1 cellular context compared by ENCODE assay signal in the genomic region with DNA sequence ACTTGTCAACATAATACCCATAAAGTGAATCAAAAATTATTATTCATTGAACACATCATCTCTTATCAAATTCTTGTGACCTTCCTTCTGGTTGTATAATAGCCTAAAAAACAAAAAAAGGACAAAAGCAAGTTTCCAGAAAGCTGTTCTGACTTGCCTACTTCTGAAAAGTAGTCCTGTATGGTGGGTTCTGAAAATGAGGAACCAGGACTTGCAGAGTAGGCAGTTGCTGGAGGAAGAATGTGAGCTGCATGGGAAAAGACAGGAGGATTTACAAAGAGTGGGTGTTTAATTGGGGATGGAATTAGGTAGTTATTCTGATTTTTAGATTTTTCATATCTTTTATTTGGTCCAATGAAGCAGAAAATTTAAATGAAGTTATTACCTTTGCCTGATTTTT.
TF ChIP-seq lines count a peak whose summit lies in the region.

No MANE protein-coding gene starts in this region.

TF ChIP-seq in GM12878, 131 proteins besides CTCF, POLR2A, EP300 and RAD21:
- TF ChIP-seq PML (IDR thresholded peaks at IDR 0.05; ENCODE audit: low read length) (no peak), IKZF1 (conservative IDR thresholded peaks at IDR 0.05) (0 out of 2 replicates have a peak, but pooled peaks have one; percentile 17), GABPA (IDR thresholded peaks at IDR 0.05; ENCODE audit: low read depth) (no peak), SPI1 (IDR thresholded peaks at IDR 0.05; ENCODE audit: borderline replicate concordance, insufficient read depth, low read depth, low read length) (peak; percentile 78), STAT1 (conservative IDR thresholded peaks at IDR 0.05) (no peak), NR2F1 (conservative IDR thresholded peaks at IDR 0.05) (no peak), CHD4 (IDR thresholded peaks at IDR 0.05) (no peak), IKZF2 (IDR thresholded peaks at IDR 0.05) (peak; percentile 35 to 44; a peak in 1 of 4 replicates), NR2C1 (IDR thresholded peaks at IDR 0.05) (no peak), CREB1 (IDR thresholded peaks at IDR 0.05; ENCODE audit: low read depth) (no peak)
- TF ChIP-seq, protein P1, sequence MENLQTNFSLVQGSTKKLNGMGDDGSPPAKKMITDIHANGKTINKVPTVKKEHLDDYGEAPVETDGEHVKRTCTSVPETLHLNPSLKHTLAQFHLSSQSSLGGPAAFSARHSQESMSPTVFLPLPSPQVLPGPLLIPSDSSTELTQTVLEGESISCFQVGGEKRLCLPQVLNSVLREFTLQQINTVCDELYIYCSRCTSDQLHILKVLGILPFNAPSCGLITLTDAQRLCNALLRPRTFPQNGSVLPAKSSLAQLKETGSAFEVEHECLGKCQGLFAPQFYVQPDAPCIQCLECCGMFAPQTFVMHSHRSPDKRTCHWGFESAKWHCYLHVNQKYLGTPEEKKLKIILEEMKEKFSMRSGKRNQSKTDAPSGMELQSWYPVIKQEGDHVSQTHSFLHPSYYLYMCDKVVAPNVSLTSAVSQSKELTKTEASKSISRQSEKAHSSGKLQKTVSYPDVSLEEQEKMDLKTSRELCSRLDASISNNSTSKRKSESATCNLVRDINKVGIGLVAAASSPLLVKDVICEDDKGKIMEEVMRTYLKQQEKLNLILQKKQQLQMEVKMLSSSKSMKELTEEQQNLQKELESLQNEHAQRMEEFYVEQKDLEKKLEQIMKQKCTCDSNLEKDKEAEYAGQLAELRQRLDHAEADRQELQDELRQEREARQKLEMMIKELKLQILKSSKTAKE (IDR thresholded peaks at IDR 0.05; ENCODE audit: low read depth, poor library complexity, severe bottlenecking): no peak
- TF ChIP-seq, protein P2, sequence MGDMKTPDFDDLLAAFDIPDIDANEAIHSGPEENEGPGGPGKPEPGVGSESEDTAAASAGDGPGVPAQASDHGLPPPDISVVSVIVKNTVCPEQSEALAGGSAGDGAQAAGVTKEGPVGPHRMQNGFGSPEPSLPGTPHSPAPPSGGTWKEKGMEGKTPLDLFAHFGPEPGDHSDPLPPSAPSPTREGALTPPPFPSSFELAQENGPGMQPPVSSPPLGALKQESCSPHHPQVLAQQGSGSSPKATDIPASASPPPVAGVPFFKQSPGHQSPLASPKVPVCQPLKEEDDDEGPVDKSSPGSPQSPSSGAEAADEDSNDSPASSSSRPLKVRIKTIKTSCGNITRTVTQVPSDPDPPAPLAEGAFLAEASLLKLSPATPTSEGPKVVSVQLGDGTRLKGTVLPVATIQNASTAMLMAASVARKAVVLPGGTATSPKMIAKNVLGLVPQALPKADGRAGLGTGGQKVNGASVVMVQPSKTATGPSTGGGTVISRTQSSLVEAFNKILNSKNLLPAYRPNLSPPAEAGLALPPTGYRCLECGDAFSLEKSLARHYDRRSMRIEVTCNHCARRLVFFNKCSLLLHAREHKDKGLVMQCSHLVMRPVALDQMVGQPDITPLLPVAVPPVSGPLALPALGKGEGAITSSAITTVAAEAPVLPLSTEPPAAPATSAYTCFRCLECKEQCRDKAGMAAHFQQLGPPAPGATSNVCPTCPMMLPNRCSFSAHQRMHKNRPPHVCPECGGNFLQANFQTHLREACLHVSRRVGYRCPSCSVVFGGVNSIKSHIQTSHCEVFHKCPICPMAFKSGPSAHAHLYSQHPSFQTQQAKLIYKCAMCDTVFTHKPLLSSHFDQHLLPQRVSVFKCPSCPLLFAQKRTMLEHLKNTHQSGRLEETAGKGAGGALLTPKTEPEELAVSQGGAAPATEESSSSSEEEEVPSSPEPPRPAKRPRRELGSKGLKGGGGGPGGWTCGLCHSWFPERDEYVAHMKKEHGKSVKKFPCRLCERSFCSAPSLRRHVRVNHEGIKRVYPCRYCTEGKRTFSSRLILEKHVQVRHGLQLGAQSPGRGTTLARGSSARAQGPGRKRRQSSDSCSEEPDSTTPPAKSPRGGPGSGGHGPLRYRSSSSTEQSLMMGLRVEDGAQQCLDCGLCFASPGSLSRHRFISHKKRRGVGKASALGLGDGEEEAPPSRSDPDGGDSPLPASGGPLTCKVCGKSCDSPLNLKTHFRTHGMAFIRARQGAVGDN (IDR thresholded peaks at IDR 0.05): no peak
